23 cellular contexts compared by ENCODE assay signal in the genomic region with DNA sequence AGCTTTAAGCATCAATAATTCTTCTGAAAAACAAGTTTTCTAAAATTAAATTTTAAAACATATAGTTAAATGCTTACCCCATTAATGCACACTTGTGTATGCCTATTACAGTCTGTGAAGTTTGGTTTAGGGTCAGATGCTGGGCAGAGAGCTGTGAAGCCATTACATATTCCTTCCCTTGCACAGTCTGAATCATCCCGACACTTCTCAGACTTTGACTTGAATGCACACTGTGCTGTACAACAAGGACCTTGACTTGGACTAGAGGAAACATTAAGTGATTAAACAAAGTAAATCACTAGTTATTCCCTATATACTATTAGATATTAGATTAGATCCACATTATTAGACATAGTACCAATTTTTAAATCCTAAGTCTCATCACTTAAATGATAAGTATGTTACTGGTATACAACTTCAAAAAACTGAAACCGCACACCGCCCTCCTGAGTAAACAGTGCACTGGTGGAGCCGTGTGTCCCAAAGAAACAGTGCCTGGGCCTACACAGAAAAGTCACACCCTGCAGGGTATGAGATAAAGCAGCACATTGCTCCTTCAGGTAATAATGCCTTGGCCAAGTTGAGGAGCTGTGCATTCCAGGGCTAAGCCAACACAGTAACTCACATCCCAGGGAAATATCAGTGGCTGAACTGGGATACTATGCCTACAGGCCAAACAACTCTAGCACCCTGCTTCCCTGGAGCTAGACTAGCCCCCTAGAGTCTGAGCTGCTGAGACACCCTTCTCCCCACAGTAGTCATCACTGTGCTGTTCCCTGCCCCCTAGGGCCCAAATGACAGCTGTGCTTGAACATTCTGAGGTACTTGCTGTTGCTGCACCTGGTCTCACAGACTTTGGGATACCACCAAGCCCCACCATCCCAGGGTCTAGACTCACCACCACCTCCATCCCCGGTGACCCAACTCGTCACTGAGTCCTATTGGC.
DNase-seq lines count a peak whose midpoint lies in the region; ATAC-seq, FAIRE-seq and TF ChIP-seq lines count a peak whose summit lies in the region.
"Had no signal": no experiment of that assay in that cellular context is flagged by ENCODE, and none has a peak within 500 bp of the region (broad histone marks: within the 10 kb centered on the region; RNA-seq: fewer than 3 reads in every experiment).

No MANE protein-coding gene starts in this region.

- H3K4me1 ChIP-seq in small intestine (ENCODE audit: control insufficient read depth in 2 of 2, insufficient read depth in 1 of 2, low read depth in 1 of 2, low read length in 1 of 2) (peaks cover 0 to 7% of the 10 kb centered on the region in 2 donors), left ventricle myocardium inferior (peaks cover 9% of the 10 kb centered on the region)

- 45 to 76% (median 63%) methylated on average over 6 of the region's 6 CpGs for WGBS in small intestine, 3 donors

- H3K4me3 Mint-ChIP-seq in Calu3 (ENCODE audit: low read depth, unreplicated experiment) = peak overlapping the region; percentile 7
- H3K4me3 Mint-ChIP-seq: activated CD8-positive, alpha-beta memory T cell treated with anti-CD3 and anti-CD28 coated beads, Interleukin-2, amount 10 ng/mL, durations not matched to agents 7 days and 5 days; stimulated activated effector memory CD8-positive, alpha-beta T cell treated with anti-CD3 and anti-CD28 coated beads, Interleukin-12 subunit alpha, Interleukin-12 subunit beta, amount 100 ng/mL, for 72 hours; T-helper 2 cell treated with Interferon-gamma antibody and Interleukin-4, amounts not matched to agents 5 μg/mL and 100 μg/mL, for 36 hours had no signal

- peaks cover 44% of the 10 kb centered on the region for H3K36me3 Mint-ChIP-seq in Calu3 (ENCODE audit: insufficient read depth, unreplicated experiment)

- H3K36me3 ChIP-seq in small intestine (ENCODE audit: control insufficient read depth in 2 of 2, insufficient read depth in 2 of 2, low read length in 2 of 2) (peaks cover 0 to 4% of the 10 kb centered on the region in 2 donors), left ventricle myocardium inferior (peaks cover 69% of the 10 kb centered on the region)

- POLR2A ChIA-PET in RWPE1 (lab: Yijun Ruan, JAX; ENCODE audit: low non-redundant PET) = no interaction called here

- TF ChIP-seq CTCF in Calu3 (IDR thresholded peaks at IDR 0.05; ENCODE audit: unreplicated experiment) (no peak), RWPE1 (conservative IDR thresholded peaks at IDR 0.05; ENCODE audit: low read depth) (no peak), fibroblast of villous mesenchyme (IDR thresholded peaks at IDR 0.05; ENCODE audit: insufficient read depth, low read depth, low read length) (no peak), left ventricle myocardium inferior (IDR thresholded peaks at IDR 0.05; ENCODE audit: borderline replicate concordance) (no peak)

- H3K27me3 ChIP-seq in small intestine (ENCODE audit: control insufficient read depth in 2 of 2, insufficient read depth in 2 of 2, low read length in 2 of 2) (no peaks in the 10 kb centered on the region), left ventricle myocardium inferior (ENCODE audit: low read depth) (no peaks in the 10 kb centered on the region)
- H3K27me3 ChIP-seq: cardiac muscle cell had no signal

- H3K27ac Mint-ChIP-seq in Calu3 (ENCODE audit: unreplicated experiment) = peak overlapping the region; percentile 60
- H3K27ac Mint-ChIP-seq: activated CD8-positive, alpha-beta memory T cell treated with anti-CD3 and anti-CD28 coated beads, Interleukin-2, amount 10 ng/mL, durations not matched to agents 7 days and 5 days; stimulated activated effector memory CD8-positive, alpha-beta T cell treated with anti-CD3 and anti-CD28 coated beads, Interleukin-12 subunit alpha, Interleukin-12 subunit beta, amount 100 ng/mL, for 72 hours; T-helper 2 cell treated with Interferon-gamma antibody and Interleukin-4, amounts not matched to agents 5 μg/mL and 100 μg/mL, for 36 hours had no signal

- H3K9me3 Mint-ChIP-seq in Calu3 (ENCODE audit: low read depth, unreplicated experiment) = peaks cover 10% of the 10 kb centered on the region

- intact Hi-C loops in Calu3 (cut with micrococcal nuclease; ENCODE audit: unreplicated experiment) = no loop called here
- intact Hi-C loops in left ventricle myocardium inferior (cut with micrococcal nuclease) = no loop called here

- H3K4me1 Mint-ChIP-seq in Calu3 (ENCODE audit: low read depth, unreplicated experiment) = peaks cover 41% of the 10 kb centered on the region

- BruUV-seq in Calu3 (replicated peaks; lab: Mats Ljungman, UMichigan) = no TSS peak

- H3K9me3 ChIP-seq in small intestine (ENCODE audit: control insufficient read depth, low read depth) (no peaks in the 10 kb centered on the region), left ventricle myocardium inferior (replicated peaks) (peaks cover 40% of the 10 kb centered on the region)

- 0 out of 2 replicates have a peak overlapping the region, but pooled peaks have one; percentile 1 for H3K27ac ChIP-seq in RWPE1
- peak overlapping the region; percentile 24 to 73 for H3K27ac ChIP-seq in small intestine (ENCODE audit: low read depth in 1 of 2, low read length in 1 of 2)
- no peak overlapping the region for H3K27ac ChIP-seq in left ventricle myocardium inferior (replicated peaks)
- H3K27ac ChIP-seq: cardiac muscle cell, KMS-11, PC-9 had no signal

- peak; percentile 15 for DNase-seq in Calu3
- no peak for DNase-seq in RWPE1 (ENCODE audit: low spot score)
- peak; percentile 22 for DNase-seq in fibroblast of villous mesenchyme (ENCODE audit: low read depth)
- DNase-seq in small intestine = peak; percentile 89
- no peak for DNase-seq in nucleus accumbens (lab: John Stamatoyannopoulos, UW)
- no peak for DNase-seq in left ventricle myocardium inferior
- no peak for DNase-seq in activated T-cell treated with anti-CD3 and anti-CD28 coated beads, Interleukin-2, amount 50 U/mL, for 48 hours
- DNase-seq: activated CD8-positive, alpha-beta memory T cell treated with anti-CD3 and anti-CD28 coated beads, Interleukin-2, amount 10 ng/mL, durations not matched to agents 7 days and 5 days; activated effector memory CD4-positive, alpha-beta T cell treated with Interleukin-2 at 50 U/mL for 16 hours; COR-L47; effector CD8-positive, alpha-beta T cell; HCEC 1CT; hippocampal formation; NCI-H1092; NCI-H526; occipital lobe; PC-9 had no signal

- no peaks in the 10 kb centered on the region for H3K27me3 Mint-ChIP-seq in Calu3 (ENCODE audit: unreplicated experiment)
- H3K27me3 Mint-ChIP-seq: activated CD8-positive, alpha-beta memory T cell treated with anti-CD3 and anti-CD28 coated beads, Interleukin-2, amount 10 ng/mL, durations not matched to agents 7 days and 5 days had no signal

- H3K4me3 ChIP-seq in fibroblast of villous mesenchyme (ENCODE audit: low read depth, low read length) (no peak overlapping the region), small intestine (ENCODE audit: low read depth in 1 of 2, low read length in 2 of 2) (no peak overlapping the region), left ventricle myocardium inferior (no peak overlapping the region)
- H3K4me3 ChIP-seq: cardiac muscle cell, PC-9 had no signal

- FAIRE-seq in small intestine (lab: Jason Lieb, UNC) = no peak

- CTCF ChIA-PET in Calu3 (lab: Charles Lee) (interaction anchor here (0.6 kb wide), 1 partner anchor 439 kb away, joined by 4 read pairs; no protein-coding TSS in a partner anchor), RWPE1 (lab: Yijun Ruan, JAX) (no interaction called here)

- no peak for ATAC-seq in GM21825 (IDR thresholded peaks at IDR 0.05; ENCODE audit: unreplicated experiment)
- ATAC-seq: activated CD4-positive, CD25-positive, alpha-beta regulatory T cell treated with anti-CD3 and anti-CD28 coated beads, Interleukin-2, amount 50 U/mL, for 24 hours; activated CD8-positive, alpha-beta memory T cell treated with anti-CD3 and anti-CD28 coated beads, Interleukin-2, amount 10 ng/mL, durations not matched to agents 7 days and 5 days; stimulated activated effector memory CD8-positive, alpha-beta T cell treated with anti-CD3 and anti-CD28 coated beads, Interleukin-12 subunit alpha, Interleukin-12 subunit beta, amount 100 ng/mL, for 72 hours had no signal

Comparison
In these comparisons a context has a peak if more than half of its experiments do, and no peak if none do; other contexts are left out.
1. DNase-seq: peak in Calu3 (single experiment), fibroblast of villous mesenchyme (single experiment) and small intestine (single experiment); none in RWPE1 (single experiment), nucleus accumbens (0 of 56), left ventricle myocardium inferior (single experiment) and activated T-cell treated with anti-CD3 and anti-CD28 coated beads, Interleukin-2, amount 50 U/mL, for 48 hours (0 of 2).